Comparison of ENCODE assay signal across 18 cellular contexts in the genomic region with DNA sequence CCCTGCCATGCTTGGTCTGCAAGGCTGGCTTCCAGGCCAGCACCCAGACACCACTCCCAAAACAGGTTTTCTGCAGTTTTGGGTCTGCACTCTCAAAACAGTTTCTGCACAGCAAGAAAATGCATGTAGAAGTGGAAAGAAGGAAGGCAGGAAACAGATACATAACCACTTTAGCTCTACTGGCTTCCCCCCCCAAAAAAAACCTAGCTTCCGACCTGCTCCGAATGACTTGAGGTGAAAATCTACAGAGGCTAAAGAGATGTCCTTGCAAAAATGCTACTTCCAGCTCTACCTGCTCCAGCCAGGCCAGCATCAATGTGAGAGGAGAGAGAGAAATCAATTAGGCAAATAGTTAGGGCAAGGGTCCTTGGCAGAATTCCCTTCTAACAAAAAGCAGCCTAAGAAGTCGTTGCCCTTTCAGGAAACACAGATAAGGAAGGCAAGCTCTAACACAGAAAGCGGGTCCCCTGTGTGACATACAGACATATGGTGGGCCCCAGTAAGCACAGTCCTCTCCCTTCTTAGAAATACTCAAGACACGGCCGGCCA. TPM values are rescaled to one million over a fixed set of nuclear protein-coding genes. Genes with fewer than 3 reads are reported as not detected.
DNase-seq lines count a peak whose midpoint lies in the region; ATAC-seq and TF ChIP-seq lines count a peak whose summit lies in the region.
"Had no signal": no experiment of that assay in that cellular context is flagged by ENCODE, and none has a peak within 500 bp of the region (broad histone marks: within the 10 kb centered on the region; RNA-seq: fewer than 3 reads in every experiment).

No MANE protein-coding gene starts in this region.

- TF ChIP-seq CTCF in WTC11 (IDR thresholded peaks at IDR 0.05): no peak

- CTCF ChIA-PET in WTC11 (lab: Charles Lee): interaction anchor here (5.2 kb wide), 1 partner anchor 17 kb away, joined by 32 read pairs; no protein-coding TSS in a partner anchor

- no peaks in the 10 kb centered on the region for H3K27me3 Mint-ChIP-seq in activated T-cell treated with anti-CD3 and anti-CD28 coated beads, Interleukin-2, amount 50 U/mL, for 4 hours (ENCODE audit: low read depth)
- H3K27me3 Mint-ChIP-seq in WTC11 (ENCODE audit: low read depth): no peaks in the 10 kb centered on the region
- H3K27me3 Mint-ChIP-seq in effector memory CD8-positive, alpha-beta T cell: no peaks in the 10 kb centered on the region
- H3K27me3 Mint-ChIP-seq in stimulated activated naive CD8-positive, alpha-beta T cell treated with anti-CD3 and anti-CD28 coated beads, Interleukin-15, amount 100 ng/mL, for 72 hours: no peaks in the 10 kb centered on the region

- DNase-seq in activated T-cell treated with anti-CD3 and anti-CD28 coated beads, Interleukin-2, amount 50 U/mL, for 4 hours: no peak
- DNase-seq in activated T-cell treated with anti-CD3 and anti-CD28 coated beads for 4 hours: no peak
- no peak for DNase-seq in WTC11 (ENCODE audit: low spot score)
- DNase-seq in effector memory CD8-positive, alpha-beta T cell: peak in 1 of 3 experiments; percentile 9
- no peak for DNase-seq in stimulated activated naive CD8-positive, alpha-beta T cell treated with anti-CD3 and anti-CD28 coated beads, Interleukin-15, amount 100 ng/mL, for 72 hours
- no peak for DNase-seq in NCI-H1105 (lab: John Stamatoyannopoulos, UW)
- DNase-seq: activated CD4-positive, alpha-beta T cell treated with anti-CD3 and anti-CD28 coated beads, Interleukin-2, amount 50 U/mL, for 4 hours; activated gamma-delta T cell; body of pancreas; foreskin melanocyte; NCI-H1694; NK-92 treated with Interleukin-12 subunit alpha and Interleukin-12 subunit beta, amount 100 ng/mL, for 24 hours had no signal

- peak overlapping the region; percentile 47 for H3K4me3 Mint-ChIP-seq in activated T-cell treated with anti-CD3 and anti-CD28 coated beads, Interleukin-2, amount 50 U/mL, for 4 hours
- no peak overlapping the region for H3K4me3 Mint-ChIP-seq in WTC11
- peak overlapping the region; percentile 78 for H3K4me3 Mint-ChIP-seq in effector memory CD8-positive, alpha-beta T cell
- peak overlapping the region; percentile 95 to 97 for H3K4me3 Mint-ChIP-seq in stimulated activated naive CD8-positive, alpha-beta T cell treated with anti-CD3 and anti-CD28 coated beads, Interleukin-15, amount 100 ng/mL, for 72 hours
- H3K4me3 Mint-ChIP-seq: GM23338, mesothelial cell of epicardium had no signal

- H3K27ac Mint-ChIP-seq in WTC11: peak overlapping the region; percentile 22; the same call in 1 of the 2 replicates
- peak overlapping the region; percentile 45 to 87 for H3K27ac Mint-ChIP-seq in effector memory CD8-positive, alpha-beta T cell
- peak overlapping the region; percentile 23 to 75 for H3K27ac Mint-ChIP-seq in stimulated activated naive CD8-positive, alpha-beta T cell treated with anti-CD3 and anti-CD28 coated beads, Interleukin-15, amount 100 ng/mL, for 72 hours
- H3K27ac Mint-ChIP-seq: GM23338, mesothelial cell of epicardium had no signal

- peaks cover 76% of the 10 kb centered on the region for H3K4me1 Mint-ChIP-seq in activated T-cell treated with anti-CD3 and anti-CD28 coated beads, Interleukin-2, amount 50 U/mL, for 4 hours (ENCODE audit: low read depth)
- peaks cover 31% of the 10 kb centered on the region for H3K4me1 Mint-ChIP-seq in WTC11
- peaks cover 57 to 78% of the 10 kb centered on the region in 2 donors for H3K4me1 Mint-ChIP-seq in effector memory CD8-positive, alpha-beta T cell (ENCODE audit: low read depth in 2 of 2)
- H3K4me1 Mint-ChIP-seq in stimulated activated naive CD8-positive, alpha-beta T cell treated with anti-CD3 and anti-CD28 coated beads, Interleukin-15, amount 100 ng/mL, for 72 hours: peaks cover 90% of the 10 kb centered on the region

- ATAC-seq in activated T-cell treated with anti-CD3 and anti-CD28 coated beads, Interleukin-2, amount 50 U/mL, for 4 hours: no peak
- ATAC-seq in WTC11 (no peak), HG02840 (IDR thresholded peaks at IDR 0.05; ENCODE audit: low FRiP score, unreplicated experiment) (no peak), GM21381 (IDR thresholded peaks at IDR 0.05; ENCODE audit: unreplicated experiment) (no peak)
- ATAC-seq in effector memory CD8-positive, alpha-beta T cell (replicated peaks): no peak
- no peak for ATAC-seq in stimulated activated naive CD8-positive, alpha-beta T cell treated with anti-CD3 and anti-CD28 coated beads, Interleukin-15, amount 100 ng/mL, for 72 hours
- ATAC-seq: body of pancreas, GM23338, SK-N-SH treated with all-trans-retinoic acid at 6 μM for 48 hours had no signal

- H3K36me3 Mint-ChIP-seq in activated T-cell treated with anti-CD3 and anti-CD28 coated beads, Interleukin-2, amount 50 U/mL, for 4 hours (ENCODE audit: insufficient read depth): peaks cover 3% of the 10 kb centered on the region
- H3K36me3 Mint-ChIP-seq in WTC11: no peaks in the 10 kb centered on the region
- peaks cover 28% of the 10 kb centered on the region for H3K36me3 Mint-ChIP-seq in effector memory CD8-positive, alpha-beta T cell (ENCODE audit: insufficient read depth)
- H3K36me3 Mint-ChIP-seq: mesothelial cell of epicardium had no signal

- POLR2A ChIA-PET in WTC11 (lab: Charles Lee): no interaction called here

- no peaks in the 10 kb centered on the region for H3K9me3 Mint-ChIP-seq in activated T-cell treated with anti-CD3 and anti-CD28 coated beads, Interleukin-2, amount 50 U/mL, for 4 hours
- no peaks in the 10 kb centered on the region for H3K9me3 Mint-ChIP-seq in WTC11
- H3K9me3 Mint-ChIP-seq in effector memory CD8-positive, alpha-beta T cell: no peaks in the 10 kb centered on the region
- H3K9me3 Mint-ChIP-seq in stimulated activated naive CD8-positive, alpha-beta T cell treated with anti-CD3 and anti-CD28 coated beads, Interleukin-15, amount 100 ng/mL, for 72 hours: no peaks in the 10 kb centered on the region
- H3K9me3 Mint-ChIP-seq: GM23338, mesothelial cell of epicardium had no signal

TF ChIP-seq in WTC11, 78 proteins besides CTCF, POLR2A, EP300 and RAD21 (continues in another document):
- TF ChIP-seq SP1 (CRISPR knock-in tag; conservative IDR thresholded peaks at IDR 0.05) (no peak), CBFB (CRISPR knock-in tag; IDR thresholded peaks at IDR 0.05; ENCODE audit: low read depth) (no peak), RELA (CRISPR knock-in tag; IDR thresholded peaks at IDR 0.05; ENCODE audit: borderline replicate concordance) (no peak), ZNF317 (CRISPR knock-in tag; IDR thresholded peaks at IDR 0.05; ENCODE audit: borderline replicate concordance, low read depth) (no peak), NR2C2 (CRISPR knock-in tag; IDR thresholded peaks at IDR 0.05) (no peak), ZNF219 (CRISPR knock-in tag; IDR thresholded peaks at IDR 0.05; ENCODE audit: borderline replicate concordance) (no peak)
- TF ChIP-seq, protein P1, sequence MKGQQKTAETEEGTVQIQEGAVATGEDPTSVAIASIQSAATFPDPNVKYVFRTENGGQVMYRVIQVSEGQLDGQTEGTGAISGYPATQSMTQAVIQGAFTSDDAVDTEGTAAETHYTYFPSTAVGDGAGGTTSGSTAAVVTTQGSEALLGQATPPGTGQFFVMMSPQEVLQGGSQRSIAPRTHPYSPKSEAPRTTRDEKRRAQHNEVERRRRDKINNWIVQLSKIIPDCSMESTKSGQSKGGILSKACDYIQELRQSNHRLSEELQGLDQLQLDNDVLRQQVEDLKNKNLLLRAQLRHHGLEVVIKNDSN (CRISPR knock-in tag; IDR thresholded peaks at IDR 0.05): no peak
- TF ChIP-seq, protein P2, sequence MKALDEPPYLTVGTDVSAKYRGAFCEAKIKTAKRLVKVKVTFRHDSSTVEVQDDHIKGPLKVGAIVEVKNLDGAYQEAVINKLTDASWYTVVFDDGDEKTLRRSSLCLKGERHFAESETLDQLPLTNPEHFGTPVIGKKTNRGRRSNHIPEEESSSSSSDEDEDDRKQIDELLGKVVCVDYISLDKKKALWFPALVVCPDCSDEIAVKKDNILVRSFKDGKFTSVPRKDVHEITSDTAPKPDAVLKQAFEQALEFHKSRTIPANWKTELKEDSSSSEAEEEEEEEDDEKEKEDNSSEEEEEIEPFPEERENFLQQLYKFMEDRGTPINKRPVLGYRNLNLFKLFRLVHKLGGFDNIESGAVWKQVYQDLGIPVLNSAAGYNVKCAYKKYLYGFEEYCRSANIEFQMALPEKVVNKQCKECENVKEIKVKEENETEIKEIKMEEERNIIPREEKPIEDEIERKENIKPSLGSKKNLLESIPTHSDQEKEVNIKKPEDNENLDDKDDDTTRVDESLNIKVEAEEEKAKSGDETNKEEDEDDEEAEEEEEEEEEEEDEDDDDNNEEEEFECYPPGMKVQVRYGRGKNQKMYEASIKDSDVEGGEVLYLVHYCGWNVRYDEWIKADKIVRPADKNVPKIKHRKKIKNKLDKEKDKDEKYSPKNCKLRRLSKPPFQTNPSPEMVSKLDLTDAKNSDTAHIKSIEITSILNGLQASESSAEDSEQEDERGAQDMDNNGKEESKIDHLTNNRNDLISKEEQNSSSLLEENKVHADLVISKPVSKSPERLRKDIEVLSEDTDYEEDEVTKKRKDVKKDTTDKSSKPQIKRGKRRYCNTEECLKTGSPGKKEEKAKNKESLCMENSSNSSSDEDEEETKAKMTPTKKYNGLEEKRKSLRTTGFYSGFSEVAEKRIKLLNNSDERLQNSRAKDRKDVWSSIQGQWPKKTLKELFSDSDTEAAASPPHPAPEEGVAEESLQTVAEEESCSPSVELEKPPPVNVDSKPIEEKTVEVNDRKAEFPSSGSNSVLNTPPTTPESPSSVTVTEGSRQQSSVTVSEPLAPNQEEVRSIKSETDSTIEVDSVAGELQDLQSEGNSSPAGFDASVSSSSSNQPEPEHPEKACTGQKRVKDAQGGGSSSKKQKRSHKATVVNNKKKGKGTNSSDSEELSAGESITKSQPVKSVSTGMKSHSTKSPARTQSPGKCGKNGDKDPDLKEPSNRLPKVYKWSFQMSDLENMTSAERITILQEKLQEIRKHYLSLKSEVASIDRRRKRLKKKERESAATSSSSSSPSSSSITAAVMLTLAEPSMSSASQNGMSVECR (CRISPR knock-in tag; IDR thresholded peaks at IDR 0.05; ENCODE audit: borderline replicate concordance): no peak
- TF ChIP-seq, protein P3, sequence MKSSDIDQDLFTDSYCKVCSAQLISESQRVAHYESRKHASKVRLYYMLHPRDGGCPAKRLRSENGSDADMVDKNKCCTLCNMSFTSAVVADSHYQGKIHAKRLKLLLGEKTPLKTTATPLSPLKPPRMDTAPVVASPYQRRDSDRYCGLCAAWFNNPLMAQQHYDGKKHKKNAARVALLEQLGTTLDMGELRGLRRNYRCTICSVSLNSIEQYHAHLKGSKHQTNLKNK (CRISPR knock-in tag; IDR thresholded peaks at IDR 0.05): no peak

RNA-seq across cellular contexts. Expression of a gene that starts 3.4 kb away (rescaled TPM):
- 10 to 100 TPM; 39.3 to 45.7 (median 41.0) TPM for total RNA-seq in activated T-cell treated with anti-CD3 and anti-CD28 coated beads, Interleukin-2, amount 50 U/mL, for 4 hours
- 15.5 to 19.0 TPM (median 17.2 TPM) in 3 replicates for total RNA-seq in WTC11 (2021)

RNA-seq across cellular contexts. Expression of a gene that starts 46.4 kb away (rescaled TPM):
- 10 to 100 TPM; 16.2 to 20.1 (median 18.4) TPM for total RNA-seq in activated T-cell treated with anti-CD3 and anti-CD28 coated beads, Interleukin-2, amount 50 U/mL, for 4 hours
- total RNA-seq in WTC11 (2021): 10.8 to 17.9 TPM (median 14.0 TPM) in 3 replicates
- total RNA-seq: A673 had no signal
